In the genomic region with DNA sequence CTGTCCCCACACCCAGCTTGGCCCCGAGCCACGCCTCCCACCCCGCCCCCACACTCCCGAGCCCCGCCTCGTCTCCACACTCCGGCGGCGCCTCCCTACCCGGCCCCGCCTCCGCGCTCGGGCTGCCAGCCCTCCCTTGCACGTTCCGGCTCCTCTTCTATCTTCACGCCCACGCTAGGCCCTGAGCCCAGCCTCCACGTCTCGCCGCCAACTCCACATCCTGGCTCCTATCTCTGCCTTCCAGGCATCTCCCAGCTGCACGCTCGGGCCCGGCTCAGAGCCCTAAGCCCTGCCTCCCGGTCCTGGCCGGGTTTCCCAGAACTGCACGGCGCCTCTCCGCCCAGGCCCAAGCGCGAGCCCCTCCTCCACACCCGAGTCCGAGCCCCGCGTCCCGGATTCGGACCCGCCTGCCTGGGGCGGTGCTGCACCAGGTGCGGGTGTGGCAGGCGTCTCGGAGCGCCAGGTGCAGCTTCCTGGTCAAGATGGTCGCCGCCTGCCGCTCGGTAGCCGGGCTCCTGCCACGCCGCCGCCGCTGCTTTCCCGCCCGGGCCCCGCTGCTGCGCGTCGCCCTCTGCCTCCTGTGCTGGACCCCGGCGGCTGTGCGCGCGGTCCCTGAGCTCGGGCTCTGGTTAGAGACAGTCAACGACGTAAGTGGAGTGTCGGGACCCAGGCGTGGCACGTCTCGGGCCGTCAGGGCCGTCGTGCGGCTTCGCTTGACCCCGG, we compare ENCODE assay signal across 8 cellular contexts. TPM values are rescaled to one million over a fixed set of nuclear protein-coding genes. Genes with fewer than 3 reads are reported as not detected.
DNase-seq lines count a peak whose midpoint lies in the region; TF ChIP-seq lines count a peak whose summit lies in the region.

A gene with protein sequence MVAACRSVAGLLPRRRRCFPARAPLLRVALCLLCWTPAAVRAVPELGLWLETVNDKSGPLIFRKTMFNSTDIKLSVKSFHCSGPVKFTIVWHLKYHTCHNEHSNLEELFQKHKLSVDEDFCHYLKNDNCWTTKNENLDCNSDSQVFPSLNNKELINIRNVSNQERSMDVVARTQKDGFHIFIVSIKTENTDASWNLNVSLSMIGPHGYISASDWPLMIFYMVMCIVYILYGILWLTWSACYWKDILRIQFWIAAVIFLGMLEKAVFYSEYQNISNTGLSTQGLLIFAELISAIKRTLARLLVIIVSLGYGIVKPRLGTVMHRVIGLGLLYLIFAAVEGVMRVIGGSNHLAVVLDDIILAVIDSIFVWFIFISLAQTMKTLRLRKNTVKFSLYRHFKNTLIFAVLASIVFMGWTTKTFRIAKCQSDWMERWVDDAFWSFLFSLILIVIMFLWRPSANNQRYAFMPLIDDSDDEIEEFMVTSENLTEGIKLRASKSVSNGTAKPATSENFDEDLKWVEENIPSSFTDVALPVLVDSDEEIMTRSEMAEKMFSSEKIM (plus strand): TSS at position 160 of the 723 bp plus-strand sequence. CDS start 323 bp downstream, at position 483.

- CTCF ChIA-PET in RWPE1 (lab: Yijun Ruan, JAX) = interaction anchor here (0.5 to 0.6 kb wide), 3 partner anchors 256 to 1335 kb away, joined by 3 to 4 read pairs (median 3); no protein-coding TSS in a partner anchor

- no peaks in the 10 kb centered on the region for H3K79me2 ChIP-seq in neural cell (replicated peaks; ENCODE audit: insufficient read depth, low read length)

- TF ChIP-seq CTCF in RWPE1 (conservative IDR thresholded peaks at IDR 0.05; ENCODE audit: low read depth) (no peak), fibroblast of the aortic adventitia (IDR thresholded peaks at IDR 0.05; ENCODE audit: insufficient read depth, low read length) (no peak), neural cell (IDR thresholded peaks at IDR 0.05; ENCODE audit: poor library complexity, severe bottlenecking) (peak; percentile 17)

- DNase-seq in ELF-1 (ENCODE audit: low read depth, low spot score) (peak; percentile 96), H4 (ENCODE audit: low spot score) (peak; percentile 93), LoVo (ENCODE audit: low spot score) (peak; percentile 83), RWPE1 (ENCODE audit: low spot score) (peak; percentile 94), fibroblast of the aortic adventitia (ENCODE audit: low read depth) (peak; percentile 99), stromal cell of bone marrow (ENCODE audit: low read depth) (peak; percentile 95)
- peak; percentile 97 for DNase-seq in activated T-helper 9 cell treated with anti-CD3 and anti-CD28 coated beads, Interleukin-2, amount 50 U/mL, for 16 hours (ENCODE audit: low read depth)

- H3K9ac ChIP-seq in neural cell (ENCODE audit: low read length) = peak within 1 kb of the TSS; percentile 83

- peaks cover 7% of the 10 kb centered on the region for H3F3A ChIP-seq in neural cell (ENCODE audit: insufficient read depth, low read length, poor library complexity, severe bottlenecking)

- H3K9me3 ChIP-seq in neural cell (ENCODE audit: low read length) = no peaks in the 10 kb centered on the region

- no peaks in the 10 kb centered on the region for H3K9me2 ChIP-seq in neural cell (ENCODE audit: insufficient read depth, low read length)

- H4K20me1 ChIP-seq in neural cell (ENCODE audit: insufficient read depth) = no peaks in the 10 kb centered on the region

- TF ChIP-seq RAD21 in neural cell (conservative IDR thresholded peaks at IDR 0.05) = no peak

- H2AFZ ChIP-seq in neural cell (ENCODE audit: low read depth, low read length) = peak within 1 kb of the TSS; percentile 96

- H3K27me3 ChIP-seq in neural cell (ENCODE audit: insufficient read depth, low read depth, low read length) = no peaks in the 10 kb centered on the region

- H3K4me3 ChIP-seq in fibroblast of the aortic adventitia (ENCODE audit: low read depth, low read length) (peak within 1 kb of the TSS; percentile 88), neural cell (ENCODE audit: low read length) (peak within 1 kb of the TSS; percentile 95)

- peak within 1 kb of the TSS; percentile 47 for H3K4me2 ChIP-seq in neural cell (ENCODE audit: low read length)

- H3K27ac ChIP-seq in RWPE1 (peak within 1 kb of the TSS; percentile 98), neural cell (ENCODE audit: low read length) (peak within 1 kb of the TSS; percentile 77)

- no peaks in the 10 kb centered on the region for H3K36me3 ChIP-seq in neural cell (ENCODE audit: insufficient read depth, low read length)

- POLR2A ChIA-PET in RWPE1 (lab: Yijun Ruan, JAX; ENCODE audit: low non-redundant PET) = interaction anchor here (0.6 to 1.1 kb wide), 2 partner anchors 116 to 189 kb away, joined by 3 to 4 read pairs; no protein-coding TSS in a partner anchor

- TF ChIP-seq EP300 in neural cell (conservative IDR thresholded peaks at IDR 0.05; ENCODE audit: poor library complexity, severe bottlenecking) = peak; percentile 21

TF ChIP-seq in neural cell, 6 proteins besides CTCF, POLR2A, EP300 and RAD21:
- TF ChIP-seq EZH2 (IDR thresholded peaks at IDR 0.05; ENCODE audit: borderline replicate concordance, insufficient read depth, low read length, poor library complexity, severe bottlenecking) (no peak), SMC3 (conservative IDR thresholded peaks at IDR 0.05; ENCODE audit: poor library complexity) (peak; percentile 48), TAF1 (IDR thresholded peaks at IDR 0.05; ENCODE audit: low read depth) (peak; percentile 36), POLR2AphosphoS5 (IDR thresholded peaks at IDR 0.05) (peak; percentile 55), MXI1 (conservative IDR thresholded peaks at IDR 0.05; ENCODE audit: poor library complexity, severe bottlenecking) (peak; percentile 79)
- TF ChIP-seq, protein P1, sequence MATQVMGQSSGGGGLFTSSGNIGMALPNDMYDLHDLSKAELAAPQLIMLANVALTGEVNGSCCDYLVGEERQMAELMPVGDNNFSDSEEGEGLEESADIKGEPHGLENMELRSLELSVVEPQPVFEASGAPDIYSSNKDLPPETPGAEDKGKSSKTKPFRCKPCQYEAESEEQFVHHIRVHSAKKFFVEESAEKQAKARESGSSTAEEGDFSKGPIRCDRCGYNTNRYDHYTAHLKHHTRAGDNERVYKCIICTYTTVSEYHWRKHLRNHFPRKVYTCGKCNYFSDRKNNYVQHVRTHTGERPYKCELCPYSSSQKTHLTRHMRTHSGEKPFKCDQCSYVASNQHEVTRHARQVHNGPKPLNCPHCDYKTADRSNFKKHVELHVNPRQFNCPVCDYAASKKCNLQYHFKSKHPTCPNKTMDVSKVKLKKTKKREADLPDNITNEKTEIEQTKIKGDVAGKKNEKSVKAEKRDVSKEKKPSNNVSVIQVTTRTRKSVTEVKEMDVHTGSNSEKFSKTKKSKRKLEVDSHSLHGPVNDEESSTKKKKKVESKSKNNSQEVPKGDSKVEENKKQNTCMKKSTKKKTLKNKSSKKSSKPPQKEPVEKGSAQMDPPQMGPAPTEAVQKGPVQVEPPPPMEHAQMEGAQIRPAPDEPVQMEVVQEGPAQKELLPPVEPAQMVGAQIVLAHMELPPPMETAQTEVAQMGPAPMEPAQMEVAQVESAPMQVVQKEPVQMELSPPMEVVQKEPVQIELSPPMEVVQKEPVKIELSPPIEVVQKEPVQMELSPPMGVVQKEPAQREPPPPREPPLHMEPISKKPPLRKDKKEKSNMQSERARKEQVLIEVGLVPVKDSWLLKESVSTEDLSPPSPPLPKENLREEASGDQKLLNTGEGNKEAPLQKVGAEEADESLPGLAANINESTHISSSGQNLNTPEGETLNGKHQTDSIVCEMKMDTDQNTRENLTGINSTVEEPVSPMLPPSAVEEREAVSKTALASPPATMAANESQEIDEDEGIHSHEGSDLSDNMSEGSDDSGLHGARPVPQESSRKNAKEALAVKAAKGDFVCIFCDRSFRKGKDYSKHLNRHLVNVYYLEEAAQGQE (IDR thresholded peaks at IDR 0.05; ENCODE audit: borderline replicate concordance) = peak; percentile 28

RNA-seq across cellular contexts. Expression of the gene that starts here (rescaled TPM):
- total RNA-seq in H4 (2014; rRNA removed; shearing (Covaris generic)) = 9.3 and 20.2 TPM in 2 replicates
- 24.9 and 40.2 TPM in 2 replicates for total RNA-seq in fibroblast of the aortic adventitia (ENCODE audit: low replicate concordance)
- polyA plus RNA-seq in neural cell = 9.5 and 12.8 TPM in 2 replicates
- polyA minus RNA-seq in neural cell = 9.0 and 10.4 TPM in 2 replicates

Comparison
In these comparisons a context has a peak if more than half of its experiments do, and no peak if none do; other contexts are left out.
1. Peak in every context shown above with its lines: DNase-seq, H3K4me3 ChIP-seq and H3K27ac ChIP-seq.